In genomic region chr5:9466677-9467076, GRCh38 we compare ENCODE assay signal across 29 cellular contexts.
DNase-seq lines count a peak whose midpoint lies in the region; ATAC-seq and TF ChIP-seq lines count a peak whose summit lies in the region.
"Had no signal": no experiment of that assay in that cellular context is flagged by ENCODE, and none has a peak within 500 bp of the region (broad histone marks: within the 10 kb centered on the region; RNA-seq: fewer than 3 reads in every experiment).

No MANE protein-coding gene starts in this region.

- no peak overlapping the region for H3K4me2 ChIP-seq in SK-N-SH

- H3K79me2 ChIP-seq in SK-N-SH (ENCODE audit: insufficient read depth), result no peaks in the 10 kb centered on the region
- H3K79me2 ChIP-seq: parathyroid adenoma had no signal

- 56% methylated on average over 1 of the region's 1 CpG for WGBS in SK-N-SH (ENCODE audit: low lambda C conversion rate)

- H3K4me1 ChIP-seq in SK-N-SH (ENCODE audit: control insufficient read depth in 1 of 2, insufficient read depth in 2 of 2, low read depth in 1 of 2, low read length in 1 of 2), result peaks cover 6 to 8% of the 10 kb centered on the region in 2 experiments; a peak in 1 of 4 replicates
- H3K4me1 ChIP-seq: colonic mucosa, parathyroid adenoma, spleen, upper lobe of right lung had no signal

- H2AFZ ChIP-seq in SK-N-SH (ENCODE audit: low read depth), result no peak overlapping the region
- H2AFZ ChIP-seq: parathyroid adenoma had no signal

- H3K4me3 ChIP-seq in SK-N-SH (ENCODE audit: low read depth in 2 of 2, low read length in 1 of 2), result no peak overlapping the region
- H3K4me3 ChIP-seq: colonic mucosa, spleen, upper lobe of right lung had no signal

- H3F3A ChIP-seq in SK-N-SH (replicated peaks; ENCODE audit: insufficient read depth), result peaks cover 7% of the 10 kb centered on the region

- CTCF ChIA-PET in SK-N-SH (lab: Yijun Ruan, JAX), result interaction anchor here (1.2 kb wide), 1 partner anchor 15 kb away, joined by 4 read pairs; no protein-coding TSS in a partner anchor

- no peaks in the 10 kb centered on the region for H4K20me1 ChIP-seq in SK-N-SH (ENCODE audit: insufficient read depth)

- TF ChIP-seq EP300 in SK-N-SH (IDR thresholded peaks at IDR 0.05; ENCODE audit: borderline replicate concordance in 1 of 2, low read depth in 1 of 2, low read length in 1 of 2), result no peak

- H3K27ac ChIP-seq in SK-N-SH (ENCODE audit: low read depth in 2 of 2, low read length in 1 of 2), result no peak overlapping the region
- H3K27ac ChIP-seq in epithelial cell of prostate, result peak overlapping the region; percentile 85
- H3K27ac ChIP-seq: 22Rv1, colonic mucosa, parathyroid adenoma, spleen, upper lobe of right lung had no signal

- TF ChIP-seq RAD21 in SK-N-SH (IDR thresholded peaks at IDR 0.05; ENCODE audit: low read length), result no peak

- POLR2A ChIA-PET in SK-N-SH (lab: Yijun Ruan, JAX), result no interaction called here

- TF ChIP-seq CTCF in SK-N-SH (IDR thresholded peaks at IDR 0.05) (no peak), omental fat pad (IDR thresholded peaks at IDR 0.05) (no peak)

- no peak overlapping the region for H3K9ac ChIP-seq in SK-N-SH
- H3K9ac ChIP-seq: parathyroid adenoma had no signal

- H3K27me3 ChIP-seq in SK-N-SH (ENCODE audit: insufficient read depth), result no peaks in the 10 kb centered on the region
- H3K27me3 ChIP-seq: colonic mucosa, spleen, upper lobe of right lung had no signal

- H3K9me2 ChIP-seq in SK-N-SH, result no peaks in the 10 kb centered on the region

- no peaks in the 10 kb centered on the region for H3K9me3 ChIP-seq in SK-N-SH
- H3K9me3 ChIP-seq: colonic mucosa, upper lobe of right lung had no signal

- no peak for DNase-seq in SK-N-SH
- no peak for DNase-seq in epithelial cell of prostate (ENCODE audit: low read depth, low spot score)
- DNase-seq in omental fat pad (ENCODE audit: low spot score), result no peak
- no peak for DNase-seq in stimulated activated CD4-positive, alpha-beta T cell treated with anti-CD3 and anti-CD28 coated beads, Interleukin-2, amount 100 ng/mL, for 24 hours
- DNase-seq in H4 (ENCODE audit: low spot score), result no peak
- DNase-seq in NCI-H1930 (lab: John Stamatoyannopoulos, UW), result no peak
- no peak for DNase-seq in HCEC 1CT
- DNase-seq: activated CD4-positive, alpha-beta T cell treated with anti-CD3 and anti-CD28 coated beads, Interleukin-2, amount 50 U/mL, for 1 hour; activated naive CD4-positive, alpha-beta T cell treated with anti-CD3 and anti-CD28 coated beads for 36 hours; activated T-cell treated with anti-CD3 and anti-CD28 coated beads, Interleukin-2, amount 50 U/mL, for 72 hours; amniotic stem cell; CD8-positive, alpha-beta T cell; colonic mucosa; DMS 273 treated with DMSO at 0.1 percent for 48 hours; effector memory CD8-positive, alpha-beta T cell; H9; NCI-H1105; NCI-H2029; NCI-H524 treated with DMSO at 0.1 percent for 48 hours; SIG-M5; spleen; stimulated activated CD4-positive, alpha-beta T cell treated with anti-CD3 and anti-CD28 coated beads, Interleukin-2, amount 100 ng/mL, for 48 hours; upper lobe of right lung had no signal

- peak; percentile 14; the same call in 2 of the 3 replicates for ATAC-seq in SK-N-SH treated with all-trans-retinoic acid at 6 μM for 48 hours
- peak; percentile 67 for ATAC-seq in omental fat pad (ENCODE audit: low FRiP score)
- ATAC-seq: activated T-cell treated with anti-CD3 and anti-CD28 coated beads, Interleukin-2, amount 50 U/mL, for 72 hours; CD8-positive, alpha-beta T cell; effector memory CD8-positive, alpha-beta T cell; natural killer cell treated with Interleukin-12 subunit alpha and Interleukin-12 subunit beta and Interleukin-15 and Interleukin-18, amount 100 ng/mL, for 72 hours; Panc1; upper lobe of right lung; WTC11 had no signal

- no peaks in the 10 kb centered on the region for H3K36me3 ChIP-seq in SK-N-SH (replicated peaks in 1 of 2; ENCODE audit: control insufficient read depth in 1 of 2, insufficient read depth in 2 of 2, low read length in 1 of 2)
- H3K36me3 ChIP-seq: colonic mucosa, spleen, upper lobe of right lung had no signal

TF ChIP-seq in SK-N-SH treated with all-trans-retinoic acid at 6 μM for 48 hours, 23 proteins besides CTCF, POLR2A, EP300 and RAD21:
- TF ChIP-seq BACH2 (CRISPR knock-in tag; IDR thresholded peaks at IDR 0.05; ENCODE audit: borderline replicate concordance) (no peak), ZFP3 (CRISPR knock-in tag; IDR thresholded peaks at IDR 0.05) (no peak), CREB5 (CRISPR knock-in tag; IDR thresholded peaks at IDR 0.05; ENCODE audit: low read depth) (no peak), CSDC2 (CRISPR knock-in tag; IDR thresholded peaks at IDR 0.05) (no peak), TOX (CRISPR knock-in tag; IDR thresholded peaks at IDR 0.05; ENCODE audit: borderline replicate concordance) (no peak), ISL1 (CRISPR knock-in tag; IDR thresholded peaks at IDR 0.05) (no peak), PPARA (CRISPR knock-in tag; IDR thresholded peaks at IDR 0.05; ENCODE audit: borderline replicate concordance) (no peak), ZNF8 (CRISPR knock-in tag; IDR thresholded peaks at IDR 0.05) (no peak), ZFP30 (CRISPR knock-in tag; IDR thresholded peaks at IDR 0.05) (no peak), ZNF70 (CRISPR knock-in tag; IDR thresholded peaks at IDR 0.05) (no peak), OSR1 (CRISPR knock-in tag; IDR thresholded peaks at IDR 0.05) (no peak)
- TF ChIP-seq, protein P1, sequence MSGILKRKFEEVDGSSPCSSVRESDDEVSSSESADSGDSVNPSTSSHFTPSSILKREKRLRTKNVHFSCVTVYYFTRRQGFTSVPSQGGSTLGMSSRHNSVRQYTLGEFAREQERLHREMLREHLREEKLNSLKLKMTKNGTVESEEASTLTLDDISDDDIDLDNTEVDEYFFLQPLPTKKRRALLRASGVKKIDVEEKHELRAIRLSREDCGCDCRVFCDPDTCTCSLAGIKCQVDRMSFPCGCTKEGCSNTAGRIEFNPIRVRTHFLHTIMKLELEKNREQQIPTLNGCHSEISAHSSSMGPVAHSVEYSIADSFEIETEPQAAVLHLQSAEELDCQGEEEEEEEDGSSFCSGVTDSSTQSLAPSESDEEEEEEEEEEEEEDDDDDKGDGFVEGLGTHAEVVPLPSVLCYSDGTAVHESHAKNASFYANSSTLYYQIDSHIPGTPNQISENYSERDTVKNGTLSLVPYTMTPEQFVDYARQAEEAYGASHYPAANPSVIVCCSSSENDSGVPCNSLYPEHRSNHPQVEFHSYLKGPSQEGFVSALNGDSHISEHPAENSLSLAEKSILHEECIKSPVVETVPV (CRISPR knock-in tag; IDR thresholded peaks at IDR 0.05), result no peak

TF ChIP-seq in SK-N-SH, 30 proteins besides CTCF, POLR2A, EP300 and RAD21:
- TF ChIP-seq FOXM1 (IDR thresholded peaks at IDR 0.05; ENCODE audit: low read depth) (no peak), EZH2phosphoT487 (IDR thresholded peaks at IDR 0.05; ENCODE audit: borderline replicate concordance, low read depth) (no peak), JUND (IDR thresholded peaks at IDR 0.05) (no peak), YY1 (IDR thresholded peaks at IDR 0.05; ENCODE audit: low read depth) (no peak), IRF3 (IDR thresholded peaks at IDR 0.05; ENCODE audit: low read depth, low read length) (no peak), CHD2 (IDR thresholded peaks at IDR 0.05; ENCODE audit: low read length, partially characterized antibody) (no peak), RFX5 (IDR thresholded peaks at IDR 0.05; ENCODE audit: low read length) (no peak), POLR2AphosphoS5 (IDR thresholded peaks at IDR 0.05; ENCODE audit: low read depth, low read length) (no peak), PBX3 (IDR thresholded peaks at IDR 0.05) (no peak), ELF1 (IDR thresholded peaks at IDR 0.05) (no peak)
- TF ChIP-seq, protein P2, sequence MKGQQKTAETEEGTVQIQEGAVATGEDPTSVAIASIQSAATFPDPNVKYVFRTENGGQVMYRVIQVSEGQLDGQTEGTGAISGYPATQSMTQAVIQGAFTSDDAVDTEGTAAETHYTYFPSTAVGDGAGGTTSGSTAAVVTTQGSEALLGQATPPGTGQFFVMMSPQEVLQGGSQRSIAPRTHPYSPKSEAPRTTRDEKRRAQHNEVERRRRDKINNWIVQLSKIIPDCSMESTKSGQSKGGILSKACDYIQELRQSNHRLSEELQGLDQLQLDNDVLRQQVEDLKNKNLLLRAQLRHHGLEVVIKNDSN (IDR thresholded peaks at IDR 0.05; ENCODE audit: borderline replicate concordance, low read depth), result no peak
- TF ChIP-seq, protein P3, sequence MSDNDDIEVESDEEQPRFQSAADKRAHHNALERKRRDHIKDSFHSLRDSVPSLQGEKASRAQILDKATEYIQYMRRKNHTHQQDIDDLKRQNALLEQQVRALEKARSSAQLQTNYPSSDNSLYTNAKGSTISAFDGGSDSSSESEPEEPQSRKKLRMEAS (IDR thresholded peaks at IDR 0.05; ENCODE audit: low read depth), result no peak
